In genomic region chr16:5207001-5207523, GRCh38 we compare ENCODE assay signal across 37 cellular contexts.
"Had no signal": no experiment of that assay in that cellular context is flagged by ENCODE, and none has a peak within 500 bp of the region (broad histone marks: within the 10 kb centered on the region; RNA-seq: fewer than 3 reads in every experiment).

No MANE protein-coding gene starts in this region.

- H3K4me1 Mint-ChIP-seq: activated CD4-positive, alpha-beta memory T cell treated with anti-CD3 and anti-CD28 coated beads, Interleukin-2, amount 10 ng/mL, durations not matched to agents 7 days and 5 days; activated CD4-positive, alpha-beta T cell treated with anti-CD3 and anti-CD28 coated beads for 36 hours; activated CD4-positive, alpha-beta T cell treated with anti-CD3 and anti-CD28 coated beads, Interleukin-2, amount 10 ng/mL, durations not matched to agents 7 days and 5 days; activated CD8-positive, alpha-beta memory T cell treated with anti-CD3 and anti-CD28 coated beads, Interleukin-2, amount 10 ng/mL, durations not matched to agents 7 days and 5 days; activated naive CD4-positive, alpha-beta T cell treated with anti-CD3 and anti-CD28 coated beads, Interleukin-2, amount 10 ng/mL, durations not matched to agents 7 days and 5 days; activated naive CD4-positive, alpha-beta T cell treated with anti-CD3 and anti-CD28 coated beads, Interleukin-2, amount 50 U/mL, for 24 hours; activated naive CD8-positive, alpha-beta T cell treated with anti-CD3 and anti-CD28 coated beads, Interleukin-2, amount 10 ng/mL, durations not matched to agents 7 days and 5 days; activated naive CD8-positive, alpha-beta T cell treated with anti-CD3 and anti-CD28 coated beads, Interleukin-2, amount 50 U/mL, for 24 hours; central memory CD8-positive, alpha-beta T cell had no signal

- H3K36me3 Mint-ChIP-seq: activated CD8-positive, alpha-beta memory T cell treated with anti-CD3 and anti-CD28 coated beads, Interleukin-2, amount 10 ng/mL, durations not matched to agents 7 days and 5 days; activated naive CD4-positive, alpha-beta T cell treated with anti-CD3 and anti-CD28 coated beads, Interleukin-2, amount 10 ng/mL, durations not matched to agents 7 days and 5 days; activated naive CD4-positive, alpha-beta T cell treated with anti-CD3 and anti-CD28 coated beads, Interleukin-2, amount 50 U/mL, for 24 hours; activated naive CD8-positive, alpha-beta T cell; activated naive CD8-positive, alpha-beta T cell treated with anti-CD3 and anti-CD28 coated beads, Interleukin-2, amount 10 ng/mL, durations not matched to agents 7 days and 5 days; brain had no signal

- FAIRE-seq: bronchial epithelial cell, TTC549 had no signal

- H3K9me3 ChIP-seq: ascending aorta had no signal

- H3K27me3 ChIP-seq: ascending aorta, cardiac muscle cell had no signal

- H3K36me3 ChIP-seq: ascending aorta, cardiac muscle cell, WERI-Rb-1 had no signal

- H3K9me3 Mint-ChIP-seq: activated CD4-positive, alpha-beta memory T cell treated with anti-CD3 and anti-CD28 coated beads, Interleukin-2, amount 10 ng/mL, durations not matched to agents 7 days and 5 days; activated naive CD4-positive, alpha-beta T cell treated with anti-CD3 and anti-CD28 coated beads, Interleukin-2, amount 50 U/mL, for 24 hours; activated naive CD8-positive, alpha-beta T cell treated with anti-CD3 and anti-CD28 coated beads, Interleukin-2, amount 10 ng/mL, durations not matched to agents 7 days and 5 days; activated naive CD8-positive, alpha-beta T cell treated with anti-CD3 and anti-CD28 coated beads, Interleukin-2, amount 50 U/mL, for 24 hours; activated T-cell treated with anti-CD3 and anti-CD28 coated beads, Interleukin-2, amount 50 U/mL, for 24 hours; activated T-helper 2 cell treated with anti-CD3 and anti-CD28 coated beads, Interferon-gamma antibody, Interleukin-2, Interleukin-4, amounts not matched to agents 10 μg/mL and 5 μg/mL and 100 μg/mL, durations not matched to agents 14 hours and 24 hours and 36 hours; central memory CD8-positive, alpha-beta T cell; T-helper 1 cell treated with Interleukin-12 subunit alpha and Interleukin-12 subunit beta and Interleukin-4 antibody, amounts not matched to agents 30 μg/mL and 1 μg/mL, for 36 hours; T-helper 2 cell treated with Interferon-gamma antibody and Interleukin-4, amounts not matched to agents 5 μg/mL and 100 μg/mL, for 36 hours had no signal

- DNase-seq: activated CD4-positive, alpha-beta memory T cell treated with anti-CD3 and anti-CD28 coated beads, Interleukin-2, amount 10 ng/mL, durations not matched to agents 7 days and 5 days; activated CD4-positive, alpha-beta T cell treated with anti-CD3 and anti-CD28 coated beads for 1 hour; activated CD4-positive, alpha-beta T cell treated with anti-CD3 and anti-CD28 coated beads for 36 hours; activated CD4-positive, alpha-beta T cell treated with anti-CD3 and anti-CD28 coated beads for 48 hours; activated CD4-positive, alpha-beta T cell treated with anti-CD3 and anti-CD28 coated beads, Interleukin-2, amount 10 ng/mL, durations not matched to agents 7 days and 5 days; activated CD4-positive, alpha-beta T cell treated with anti-CD3 and anti-CD28 coated beads, Interleukin-2, amount 50 U/mL, for 48 hours; activated CD4-positive, CD25-positive, alpha-beta regulatory T cell; activated CD8-positive, alpha-beta memory T cell treated with anti-CD3 and anti-CD28 coated beads for 24 hours; activated CD8-positive, alpha-beta memory T cell treated with anti-CD3 and anti-CD28 coated beads, Interleukin-2, amount 10 ng/mL, durations not matched to agents 7 days and 5 days; activated CD8-positive, alpha-beta memory T cell treated with anti-CD3 and anti-CD28 coated beads, Interleukin-2, amount 50 U/mL, for 48 hours; activated CD8-positive, alpha-beta T cell treated with anti-CD3 and anti-CD28 coated beads, Interleukin-2, amount 10 ng/mL, durations not matched to agents 7 days and 5 days; activated effector memory CD4-positive, alpha-beta T cell treated with Interleukin-2 at 50 U/mL for 16 hours; activated gamma-delta T cell; activated naive CD4-positive, alpha-beta T cell treated with anti-CD3 and anti-CD28 coated beads, Interleukin-2, amount 10 ng/mL, durations not matched to agents 7 days and 5 days; activated naive CD4-positive, alpha-beta T cell treated with Interleukin-2 at 50 U/mL for 16 hours; activated naive CD8-positive, alpha-beta T cell treated with anti-CD3 and anti-CD28 coated beads, Interleukin-2, amount 10 ng/mL, durations not matched to agents 7 days and 5 days; activated naive CD8-positive, alpha-beta T cell treated with anti-CD3 and anti-CD28 coated beads, Interleukin-2, amount 50 U/mL, for 24 hours; activated T-cell treated with anti-CD3 and anti-CD28 coated beads, Interleukin-2, amount 50 U/mL, for 24 hours; activated T-cell treated with anti-CD3 and anti-CD28 coated beads, Interleukin-2, amount 50 U/mL, for 48 hours; caudate nucleus; cerebellar nuclear complex; T-helper 1 cell; T-helper 9 cell; WERI-Rb-1 had no signal

- H3K4me3 ChIP-seq: ascending aorta, cardiac muscle cell had no signal

- H3K27ac ChIP-seq: ascending aorta, cardiac muscle cell, WERI-Rb-1 had no signal

- H3K4me1 ChIP-seq: ascending aorta had no signal

- H3K27ac Mint-ChIP-seq: activated CD4-positive, alpha-beta memory T cell treated with anti-CD3 and anti-CD28 coated beads, Interleukin-2, amount 10 ng/mL, durations not matched to agents 7 days and 5 days; activated CD4-positive, alpha-beta T cell treated with anti-CD3 and anti-CD28 coated beads for 36 hours; activated CD4-positive, alpha-beta T cell treated with anti-CD3 and anti-CD28 coated beads, Interleukin-2, amount 10 ng/mL, durations not matched to agents 7 days and 5 days; activated CD8-positive, alpha-beta memory T cell treated with anti-CD3 and anti-CD28 coated beads, Interleukin-2, amount 10 ng/mL, durations not matched to agents 7 days and 5 days; activated CD8-positive, alpha-beta T cell treated with anti-CD3 and anti-CD28 coated beads, Interleukin-2, amount 10 ng/mL, durations not matched to agents 7 days and 5 days; activated naive CD4-positive, alpha-beta T cell treated with anti-CD3 and anti-CD28 coated beads, Interleukin-2, amount 10 ng/mL, durations not matched to agents 7 days and 5 days; activated naive CD4-positive, alpha-beta T cell treated with anti-CD3 and anti-CD28 coated beads, Interleukin-2, amount 50 U/mL, for 24 hours; activated naive CD8-positive, alpha-beta T cell; activated naive CD8-positive, alpha-beta T cell treated with anti-CD3 and anti-CD28 coated beads, Interleukin-2, amount 10 ng/mL, durations not matched to agents 7 days and 5 days; activated naive CD8-positive, alpha-beta T cell treated with anti-CD3 and anti-CD28 coated beads, Interleukin-2, amount 50 U/mL, for 24 hours; activated T-cell treated with anti-CD3 and anti-CD28 coated beads, Interleukin-2, amount 50 U/mL, for 24 hours; activated T-helper 2 cell treated with anti-CD3 and anti-CD28 coated beads, Interferon-gamma antibody, Interleukin-2, Interleukin-4, amounts not matched to agents 10 μg/mL and 5 μg/mL and 100 μg/mL, durations not matched to agents 14 hours and 24 hours and 36 hours; brain; T-helper 1 cell treated with Interleukin-12 subunit alpha and Interleukin-12 subunit beta and Interleukin-4 antibody, amounts not matched to agents 30 μg/mL and 1 μg/mL, for 36 hours; T-helper 2 cell treated with Interferon-gamma antibody and Interleukin-4, amounts not matched to agents 5 μg/mL and 100 μg/mL, for 36 hours; WTC11 had no signal

- ATAC-seq: activated CD4-positive, alpha-beta T cell treated with anti-CD3 and anti-CD28 coated beads for 36 hours; activated CD4-positive, CD25-positive, alpha-beta regulatory T cell treated with anti-CD3 and anti-CD28 coated beads, Interleukin-2, amount 50 U/mL, for 24 hours; activated CD8-positive, alpha-beta memory T cell treated with anti-CD3 and anti-CD28 coated beads, Interleukin-2, amount 10 ng/mL, durations not matched to agents 7 days and 5 days; activated CD8-positive, alpha-beta T cell treated with anti-CD3 and anti-CD28 coated beads, Interleukin-2, amount 10 ng/mL, durations not matched to agents 7 days and 5 days; activated naive CD8-positive, alpha-beta T cell treated with anti-CD3 and anti-CD28 coated beads, Interleukin-2, amount 50 U/mL, for 24 hours; WTC11 had no signal

- H3K4me3 Mint-ChIP-seq: activated CD4-positive, alpha-beta memory T cell treated with anti-CD3 and anti-CD28 coated beads, Interleukin-2, amount 10 ng/mL, durations not matched to agents 7 days and 5 days; activated CD4-positive, alpha-beta T cell treated with anti-CD3 and anti-CD28 coated beads for 36 hours; activated CD4-positive, alpha-beta T cell treated with anti-CD3 and anti-CD28 coated beads, Interleukin-2, amount 10 ng/mL, durations not matched to agents 7 days and 5 days; activated CD8-positive, alpha-beta memory T cell treated with anti-CD3 and anti-CD28 coated beads, Interleukin-2, amount 10 ng/mL, durations not matched to agents 7 days and 5 days; activated CD8-positive, alpha-beta T cell treated with anti-CD3 and anti-CD28 coated beads, Interleukin-2, amount 10 ng/mL, durations not matched to agents 7 days and 5 days; activated naive CD4-positive, alpha-beta T cell treated with anti-CD3 and anti-CD28 coated beads, Interleukin-2, amount 10 ng/mL, durations not matched to agents 7 days and 5 days; activated naive CD4-positive, alpha-beta T cell treated with anti-CD3 and anti-CD28 coated beads, Interleukin-2, amount 50 U/mL, for 24 hours; activated naive CD8-positive, alpha-beta T cell; activated naive CD8-positive, alpha-beta T cell treated with anti-CD3 and anti-CD28 coated beads, Interleukin-2, amount 10 ng/mL, durations not matched to agents 7 days and 5 days; activated naive CD8-positive, alpha-beta T cell treated with anti-CD3 and anti-CD28 coated beads, Interleukin-2, amount 50 U/mL, for 24 hours; activated T-cell treated with anti-CD3 and anti-CD28 coated beads, Interleukin-2, amount 50 U/mL, for 24 hours; brain; central memory CD8-positive, alpha-beta T cell; T-helper 1 cell treated with Interleukin-12 subunit alpha and Interleukin-12 subunit beta and Interleukin-4 antibody, amounts not matched to agents 30 μg/mL and 1 μg/mL, for 36 hours; T-helper 2 cell treated with Interferon-gamma antibody and Interleukin-4, amounts not matched to agents 5 μg/mL and 100 μg/mL, for 36 hours; WTC11 had no signal

- H3K27me3 Mint-ChIP-seq: activated CD4-positive, alpha-beta T cell treated with anti-CD3 and anti-CD28 coated beads, Interleukin-2, amount 10 ng/mL, durations not matched to agents 7 days and 5 days; activated CD8-positive, alpha-beta memory T cell treated with anti-CD3 and anti-CD28 coated beads, Interleukin-2, amount 10 ng/mL, durations not matched to agents 7 days and 5 days had no signal
